Comparison of ENCODE assay signal across 16 cellular contexts in the genomic region with DNA sequence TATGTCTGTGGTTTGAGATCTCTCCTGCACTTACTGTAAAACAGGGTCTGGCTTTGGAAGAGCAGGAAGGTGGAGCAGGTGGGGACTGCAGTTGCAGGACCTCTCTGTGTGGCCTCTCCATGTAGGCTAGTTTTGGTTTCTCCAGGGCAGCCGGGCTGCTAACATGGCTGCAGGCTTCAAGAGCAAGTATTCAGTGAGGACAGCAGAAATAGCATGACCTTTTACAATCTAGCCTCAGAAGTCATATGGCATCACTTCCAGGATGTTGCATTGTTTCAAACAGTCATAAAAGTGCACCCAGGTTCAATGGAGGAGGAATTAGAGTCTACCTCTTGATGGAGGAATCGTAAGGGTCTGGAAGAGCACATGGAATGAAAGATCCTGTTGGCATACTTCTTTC.
DNase-seq lines count a peak whose midpoint lies in the region; ATAC-seq and TF ChIP-seq lines count a peak whose summit lies in the region.
"Had no signal": no experiment of that assay in that cellular context is flagged by ENCODE, and none has a peak within 500 bp of the region (broad histone marks: within the 10 kb centered on the region; RNA-seq: fewer than 3 reads in every experiment).

No MANE protein-coding gene starts in this region.

- WGBS in H9 (ENCODE audit: extremely low coverage, insufficient read length, low lambda C conversion rate): no CpG with 5 or more reads among the region's 2 CpGs

- TF ChIP-seq CTCF in RWPE1 (conservative IDR thresholded peaks at IDR 0.05; ENCODE audit: low read depth) (no peak), neural progenitor cell (IDR thresholded peaks at IDR 0.05) (no peak), GM13977 (IDR thresholded peaks at IDR 0.05; ENCODE audit: extremely low read depth, insufficient read depth, missing control alignments) (no peak), H9 (conservative IDR thresholded peaks at IDR 0.05) (no peak)

- H3K4me1 Mint-ChIP-seq in neural progenitor cell: no peaks in the 10 kb centered on the region
- H3K4me1 Mint-ChIP-seq in activated CD8-positive, alpha-beta memory T cell treated with anti-CD3 and anti-CD28 coated beads, Interleukin-2, amount 10 ng/mL, durations not matched to agents 7 days and 5 days: no peaks in the 10 kb centered on the region
- H3K4me1 Mint-ChIP-seq in H9: peaks cover 0 to 8% of the 10 kb centered on the region in 2 experiments; a peak in 1 of 4 replicates
- H3K4me1 Mint-ChIP-seq: CD14-positive monocyte had no signal

- no peak for ATAC-seq in activated CD8-positive, alpha-beta memory T cell treated with anti-CD3 and anti-CD28 coated beads, Interleukin-2, amount 10 ng/mL, durations not matched to agents 7 days and 5 days
- no peak for ATAC-seq in HG02870 (IDR thresholded peaks at IDR 0.05; ENCODE audit: unreplicated experiment)

- no peak overlapping the region for H2AK5ac ChIP-seq in H9 (ENCODE audit: insufficient read length, low read length)

- no peaks in the 10 kb centered on the region for H3K79me2 ChIP-seq in neural progenitor cell (ENCODE audit: low read depth)
- no peaks in the 10 kb centered on the region for H3K79me2 ChIP-seq in H9 (ENCODE audit: insufficient read depth, low read length)

- H3K27ac Mint-ChIP-seq in neural progenitor cell: no peak overlapping the region
- no peak overlapping the region for H3K27ac Mint-ChIP-seq in activated CD8-positive, alpha-beta memory T cell treated with anti-CD3 and anti-CD28 coated beads, Interleukin-2, amount 10 ng/mL, durations not matched to agents 7 days and 5 days
- H3K27ac Mint-ChIP-seq in H9: peak overlapping the region in 1 of 3 experiments; percentile 78; a peak in 2 of 7 replicates
- H3K27ac Mint-ChIP-seq: CD14-positive monocyte; CD4-positive, alpha-beta memory T cell had no signal

- no peaks in the 10 kb centered on the region for H3K27me3 ChIP-seq in neural progenitor cell
- H3K27me3 ChIP-seq in H9 (ENCODE audit: insufficient read depth, low read length): no peaks in the 10 kb centered on the region
- H3K27me3 ChIP-seq: BLaER1 had no signal

- H3K4me3 Mint-ChIP-seq in neural progenitor cell: no peak overlapping the region
- no peak overlapping the region for H3K4me3 Mint-ChIP-seq in activated CD8-positive, alpha-beta memory T cell treated with anti-CD3 and anti-CD28 coated beads, Interleukin-2, amount 10 ng/mL, durations not matched to agents 7 days and 5 days
- no peak overlapping the region for H3K4me3 Mint-ChIP-seq in H9
- H3K4me3 Mint-ChIP-seq: CD14-positive monocyte; CD4-positive, alpha-beta memory T cell had no signal

- H3K4me1 ChIP-seq in neural progenitor cell: peaks cover 7% of the 10 kb centered on the region
- no peaks in the 10 kb centered on the region for H3K4me1 ChIP-seq in H9 (ENCODE audit: insufficient read depth, low read length)
- H3K4me1 ChIP-seq: BLaER1 had no signal

- no peak overlapping the region for H3K4me3 ChIP-seq in neural progenitor cell
- H3K4me3 ChIP-seq: BLaER1 had no signal

- no peak overlapping the region for H3K18ac ChIP-seq in H9 (ENCODE audit: insufficient read length, low read depth, low read length)

- H4K8ac ChIP-seq in H9 (replicated peaks; ENCODE audit: insufficient read length, low read depth, low read length): no peak overlapping the region

- H3K9ac ChIP-seq in neural progenitor cell (no peak overlapping the region), H9 (ENCODE audit: extremely low read depth, insufficient read length, low read length) (no peak overlapping the region)
- H3K9ac ChIP-seq: BLaER1 had no signal

- no peak overlapping the region for H2BK120ac ChIP-seq in H9 (ENCODE audit: low read depth, low read length, poor library complexity, severe bottlenecking)

- CTCF ChIA-PET in RWPE1 (lab: Yijun Ruan, JAX): no interaction called here
- CTCF ChIA-PET in activated CD8-positive, alpha-beta memory T cell treated with anti-CD3 and anti-CD28 coated beads, Interleukin-2, amount 10 ng/mL, durations not matched to agents 7 days and 5 days (lab: Charles Lee): no interaction called here

- H2BK20ac ChIP-seq in H9 (ENCODE audit: low read depth, low read length, poor library complexity, severe bottlenecking): no peak overlapping the region

- H4K20me1 ChIP-seq in neural progenitor cell (ENCODE audit: low read depth) (no peaks in the 10 kb centered on the region), H9 (ENCODE audit: control insufficient read depth, insufficient read depth, insufficient read length) (no peaks in the 10 kb centered on the region)
- H4K20me1 ChIP-seq: BLaER1 had no signal

- no peak overlapping the region for H2BK15ac ChIP-seq in H9 (ENCODE audit: low read depth, low read length)

- POLR2A ChIA-PET in RWPE1 (lab: Yijun Ruan, JAX; ENCODE audit: low non-redundant PET): no interaction called here

- H3K27me3 Mint-ChIP-seq in neural progenitor cell (ENCODE audit: insufficient read depth, low read depth) (peaks cover 2% of the 10 kb centered on the region), H9 (ENCODE audit: low read depth) (no peaks in the 10 kb centered on the region)
- H3K27me3 Mint-ChIP-seq in activated CD8-positive, alpha-beta memory T cell treated with anti-CD3 and anti-CD28 coated beads, Interleukin-2, amount 10 ng/mL, durations not matched to agents 7 days and 5 days: no peaks in the 10 kb centered on the region

- peaks cover 3% of the 10 kb centered on the region for H3K9me3 Mint-ChIP-seq in neural progenitor cell
- H3K9me3 Mint-ChIP-seq in activated CD8-positive, alpha-beta memory T cell treated with anti-CD3 and anti-CD28 coated beads, Interleukin-2, amount 10 ng/mL, durations not matched to agents 7 days and 5 days (ENCODE audit: low read depth): peaks cover 10% of the 10 kb centered on the region
- peaks cover 0 to 3% of the 10 kb centered on the region in 2 experiments; a peak in 3 of 5 replicates for H3K9me3 Mint-ChIP-seq in H9

- H2AFZ ChIP-seq in neural progenitor cell (replicated peaks) (peak overlapping the region; percentile 19), H9 (ENCODE audit: low read length) (no peak overlapping the region)

- H3K9me3 ChIP-seq in neural progenitor cell (ENCODE audit: low read depth) (no peaks in the 10 kb centered on the region), H9 (ENCODE audit: control insufficient read depth, low read depth, low read length) (no peaks in the 10 kb centered on the region)

- no peak overlapping the region for H3T11ph ChIP-seq in H9 (ENCODE audit: low read length)

- no peaks in the 10 kb centered on the region for H3K36me3 Mint-ChIP-seq in neural progenitor cell
- H3K36me3 Mint-ChIP-seq in activated CD8-positive, alpha-beta memory T cell treated with anti-CD3 and anti-CD28 coated beads, Interleukin-2, amount 10 ng/mL, durations not matched to agents 7 days and 5 days: no peaks in the 10 kb centered on the region
- no peaks in the 10 kb centered on the region; a peak in 1 of 7 replicates for H3K36me3 Mint-ChIP-seq in H9 (ENCODE audit: insufficient read depth in 1 of 3, low read depth in 3 of 3)
- H3K36me3 Mint-ChIP-seq: CD14-positive monocyte; CD4-positive, alpha-beta memory T cell had no signal

- no peak overlapping the region for H3K23ac ChIP-seq in H9 (ENCODE audit: insufficient read length, low read depth, low read length)

- H3K4ac ChIP-seq in H9 (ENCODE audit: low read depth, low read length): no peak overlapping the region

- H3K56ac ChIP-seq in H9 (ENCODE audit: insufficient read length, low read depth, low read length): no peak overlapping the region

- H4K91ac ChIP-seq in H9 (ENCODE audit: insufficient read length, low read depth, low read length): no peak overlapping the region

- peak; percentile 4 for DNase-seq in EL
- DNase-seq in RWPE1 (ENCODE audit: low spot score): no peak
- no peak for DNase-seq in epithelial cell of prostate (ENCODE audit: low read depth, low spot score)
- DNase-seq in neural progenitor cell (ENCODE audit: low spot score): no peak
- no peak for DNase-seq in activated CD8-positive, alpha-beta memory T cell treated with anti-CD3 and anti-CD28 coated beads, Interleukin-2, amount 10 ng/mL, durations not matched to agents 7 days and 5 days
- no peak for DNase-seq in GM13977 (ENCODE audit: low spot score)
- no peak for DNase-seq in H9
- DNase-seq: 8988T; CD4-positive, alpha-beta memory T cell; DMS79; GF-D8; HCEC 1CT; IMR-90 had no signal

- in situ Hi-C loops in GM13977 (cut with MboI; ENCODE audit: low pct_unique_long_range_greater_than_20kb, low sequenced_read_pairs, unreplicated experiment): no loop called here

- no peak overlapping the region for H4K5ac ChIP-seq in H9 (ENCODE audit: insufficient read length, low read depth, low read length)

- H3F3A ChIP-seq in neural progenitor cell (ENCODE audit: low read depth): no peaks in the 10 kb centered on the region

- no peak overlapping the region for H2BK5ac ChIP-seq in H9 (ENCODE audit: insufficient read length, low read length)

- no peaks in the 10 kb centered on the region for H3K23me2 ChIP-seq in H9 (ENCODE audit: insufficient read length, low read depth, low read length, poor library complexity, severe bottlenecking)

- H3K36me3 ChIP-seq in neural progenitor cell: no peaks in the 10 kb centered on the region
- H3K36me3 ChIP-seq: BLaER1 had no signal

- H3K27ac ChIP-seq in RWPE1: peak overlapping the region; percentile 55
- H3K27ac ChIP-seq in epithelial cell of prostate: peak overlapping the region; percentile 4
- H3K27ac ChIP-seq in neural progenitor cell: no peak overlapping the region
- no peak overlapping the region for H3K27ac ChIP-seq in H9 (ENCODE audit: insufficient read length, low read depth, low read length)
- H3K27ac ChIP-seq: BLaER1 had no signal

- no peak overlapping the region for H2BK12ac ChIP-seq in H9 (ENCODE audit: insufficient read length, low read depth, low read length)

- H3K14ac ChIP-seq in H9 (ENCODE audit: insufficient read depth, low read length): no peak overlapping the region

- H3K4me2 ChIP-seq in neural progenitor cell: no peak overlapping the region
- H3K4me2 ChIP-seq in H9 (ENCODE audit: insufficient read depth, insufficient read length, low read length): no peak overlapping the region
- H3K4me2 ChIP-seq: BLaER1 had no signal

- no peaks in the 10 kb centered on the region for H3K79me1 ChIP-seq in H9 (ENCODE audit: insufficient read depth, low read depth, low read length, poor library complexity, severe bottlenecking)

Comparison
In these comparisons a context has a peak if more than half of its experiments do, and no peak if none do; other contexts are left out.
1. H3K27ac ChIP-seq: peak in RWPE1 (single experiment) and epithelial cell of prostate (single experiment); none in neural progenitor cell (single experiment) and H9 (single experiment).